ENCODE assay signal across 8 cellular contexts in the genomic region with DNA sequence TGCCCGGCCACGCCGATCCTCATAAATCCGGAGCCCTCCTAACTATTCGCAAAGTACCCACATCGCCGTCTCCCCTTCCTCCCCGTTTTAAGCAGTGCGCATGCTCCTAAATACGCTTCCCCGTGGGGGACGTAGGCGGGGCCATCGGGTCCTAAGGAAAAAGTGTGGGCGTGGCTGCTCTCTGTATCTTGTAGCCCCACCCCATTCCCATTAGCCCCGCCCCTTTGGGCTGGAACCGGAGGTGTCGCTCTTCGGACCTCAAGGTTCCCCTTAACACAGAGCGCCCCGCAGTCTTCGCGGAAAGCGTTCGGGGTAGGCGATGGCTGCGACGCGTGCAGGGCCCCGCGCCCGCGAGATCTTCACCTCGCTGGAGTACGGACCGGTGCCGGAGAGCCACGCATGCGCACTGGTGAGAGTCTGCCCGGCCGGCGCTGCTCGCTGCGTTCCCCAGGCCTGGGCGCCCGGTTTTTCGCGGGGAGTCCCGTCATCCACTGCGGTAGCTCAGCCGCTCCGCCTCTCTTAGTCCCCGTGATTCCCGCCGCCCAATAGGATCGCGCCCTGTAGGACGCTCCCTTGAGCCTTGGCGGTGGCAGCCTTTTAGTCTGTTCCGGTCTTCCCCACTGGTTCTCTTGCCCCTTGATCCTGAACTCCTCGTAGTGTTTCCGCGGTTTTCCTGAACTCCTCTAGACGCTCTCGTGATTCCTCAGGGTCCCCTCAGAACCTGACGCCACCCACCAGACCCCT. TPM values are rescaled to one million over a fixed set of nuclear protein-coding genes. Genes with fewer than 3 reads are reported as not detected.
A peak's percentile ranks its signal among the peaks of the same experiment; 100 is the strongest.
DNase-seq lines count a peak whose midpoint lies in the region; ATAC-seq, FAIRE-seq and TF ChIP-seq lines count a peak whose summit lies in the region.

A gene (plus strand): TSS at position 213 of the 744 bp plus-strand sequence. CDS start 107 bp downstream, at position 320.

- H3K4me1 ChIP-seq in adrenal gland (replicated peaks in 1 of 2) (peaks cover 3 to 22% of the 10 kb centered on the region in 2 donors), heart left ventricle (peaks cover 0 to 43% (median 11%) of the 10 kb centered on the region in 12 donors), upper lobe of right lung (peaks cover 15% of the 10 kb centered on the region)

- intact Hi-C loops in adrenal gland (cut with DNase I) (no loop called here), heart left ventricle (cut with DNase I) (loop anchor here in 3 of 10 donors (1.0 to 5.0 kb wide), 5 partner anchors 16 to 424 kb away; a partner anchor contains a TSS), posterior vena cava (cut with DNase I) (loop anchor here in 1 of 2 donors (5.0 kb wide), 1 partner anchor 686 kb away; no protein-coding TSS in a partner anchor), upper lobe of right lung (cut with DNase I) (no loop called here)

- peak; percentile 90 for FAIRE-seq in GM12892 (lab: Jason Lieb, UNC)

- H3K27ac ChIP-seq in adrenal gland (peak within 1 kb of the TSS; percentile 82 to 97 (median 91)), heart left ventricle (peak within 1 kb of the TSS; percentile 86 to 99 (median 96)), upper lobe of right lung (peak within 1 kb of the TSS; percentile 95)

- peak; percentile 96 for TF ChIP-seq POLR2A in GM12892 (IDR thresholded peaks at IDR 0.05; ENCODE audit: low read depth, low read length)
- peak; percentile 52 to 88 for TF ChIP-seq POLR2A in adrenal gland (IDR thresholded peaks at IDR 0.05)
- TF ChIP-seq POLR2A in heart left ventricle (IDR thresholded peaks at IDR 0.05): peak in 1 of 2 donors; percentile 78

- TF ChIP-seq CTCF in adrenal gland (IDR thresholded peaks at IDR 0.05) (peak in 1 of 6 experiments; percentile 5), heart left ventricle (IDR thresholded peaks at IDR 0.05) (peak in 1 of 12 donors; percentile 18), upper lobe of right lung (IDR thresholded peaks at IDR 0.05) (no peak)

- H3K9me3 ChIP-seq in adrenal gland (replicated peaks in 1 of 3): no peaks in the 10 kb centered on the region
- H3K9me3 ChIP-seq in heart left ventricle: no peaks in the 10 kb centered on the region
- no peaks in the 10 kb centered on the region for H3K9me3 ChIP-seq in upper lobe of right lung

- DNase-seq in GM12892 (ENCODE audit: insufficient read length) (peak; percentile 97), NCI-H146 (lab: John Stamatoyannopoulos, UW) (peak; percentile 99), T-helper 1 cell (peak; percentile 97 to 99 (median 98)), adrenal gland (peak; percentile 98 to 99 (median 98)), heart left ventricle (peak; percentile 98 to 99 (median 99)), posterior vena cava (ENCODE audit: low spot score) (peak; percentile 100), upper lobe of right lung (peak; percentile 99)

- WGBS in adrenal gland, 4 donors: 0 to 1% (median 0%) methylated on average over 28 to 66 of the region's 66 CpGs
- 0% methylated on average over 46 to 66 of the region's 66 CpGs for whole genome bisulfite sequencing in heart left ventricle, 4 donors

- ATAC-seq in HG02852 (IDR thresholded peaks at IDR 0.05; ENCODE audit: unreplicated experiment): peak; percentile 76
- ATAC-seq in heart left ventricle: peak; percentile 92 to 96 (median 94)
- ATAC-seq in upper lobe of right lung: peak; percentile 93

- H3K36me3 ChIP-seq in adrenal gland (replicated peaks in 1 of 2): peaks cover 0 to 5% of the 10 kb centered on the region in 2 donors
- H3K36me3 ChIP-seq in heart left ventricle: peaks cover 0 to 18% (median 5%) of the 10 kb centered on the region in 9 donors
- H3K36me3 ChIP-seq in upper lobe of right lung: peaks cover 12% of the 10 kb centered on the region

- H3K27me3 ChIP-seq in adrenal gland (no peaks in the 10 kb centered on the region), heart left ventricle (no peaks in the 10 kb centered on the region), upper lobe of right lung (no peaks in the 10 kb centered on the region)

- H3K4me3 ChIP-seq in adrenal gland (peak within 1 kb of the TSS in 3 of 4 donors; percentile 52 to 80 (median 66)), heart left ventricle (peak within 1 kb of the TSS; percentile 25 to 88 (median 70)), upper lobe of right lung (peak within 1 kb of the TSS; percentile 92)

RNA-seq across cellular contexts. Expression of the gene that starts here (rescaled TPM):
- polyA plus RNA-seq in GM12892 (2012; ENCODE audit: missing spikeins): 1.9 TPM
- total RNA-seq in adrenal gland (10 to 100 TPM; 23.8 to 47.8 (median 29.7) TPM), heart left ventricle (10 to 100 TPM in 2 of 9 donors, 1 to 10 TPM in 7; 3.4 to 18.6 (median 8.5) TPM), posterior vena cava (10 to 100 TPM; 17.3 to 24.2 TPM), upper lobe of right lung (32.3 TPM)
- polyA plus RNA-seq in adrenal gland (10 to 100 TPM in 2 of 3 donors, 1 to 10 TPM in 1; 3.6 to 95.5 (median 86.7) TPM), heart left ventricle (10 to 100 TPM in 1 of 2 donors, 1 to 10 TPM in 1; 7.3 to 11.7 TPM)

Comparison
In these comparisons a context has a peak if more than half of its experiments do, and no peak if none do; other contexts are left out.
1. Peak in every context shown above with its lines: DNase-seq, ATAC-seq, H3K4me3 ChIP-seq and H3K27ac ChIP-seq.